Comparison of ENCODE assay signal across 23 cellular contexts in the genomic region with DNA sequence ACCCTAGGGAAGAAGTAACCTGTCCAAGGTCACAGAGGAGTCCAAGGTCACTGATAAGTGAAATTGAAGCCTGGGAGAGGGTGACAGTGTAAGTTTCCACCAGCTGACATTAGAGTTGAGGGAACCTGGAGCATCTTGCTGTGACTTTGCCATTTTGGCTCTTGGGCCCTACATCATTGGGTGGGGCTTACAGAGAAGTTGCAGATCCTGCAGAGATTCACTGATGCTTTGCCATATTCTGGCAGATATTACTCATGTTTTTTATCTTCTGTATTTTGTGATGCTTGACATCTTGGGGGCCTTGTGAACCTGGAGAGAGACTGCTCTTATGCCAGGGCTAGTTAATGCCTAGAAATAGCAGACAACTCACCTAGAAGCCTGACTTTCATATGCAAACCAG. TPM values are rescaled to one million over a fixed set of nuclear protein-coding genes. Genes with fewer than 3 reads are reported as not detected.
DNase-seq lines count a peak whose midpoint lies in the region; ATAC-seq, FAIRE-seq and TF ChIP-seq lines count a peak whose summit lies in the region.
"Had no signal": no experiment of that assay in that cellular context is flagged by ENCODE, and none has a peak within 500 bp of the region (broad histone marks: within the 10 kb centered on the region; RNA-seq: fewer than 3 reads in every experiment).

No MANE protein-coding gene starts in this region.

- no peak overlapping the region for H2AFZ ChIP-seq in H1 (ENCODE audit: low read length)
- H2AFZ ChIP-seq in neuronal stem cell (ENCODE audit: low read length), result no peak overlapping the region
- H2AFZ ChIP-seq: GM23248 had no signal

- CTCF ChIA-PET in activated CD8-positive, alpha-beta T cell treated with anti-CD3 and anti-CD28 coated beads for 36 hours (lab: Charles Lee), result no interaction called here
- CTCF ChIA-PET in activated CD8-positive, alpha-beta T cell treated with anti-CD3 and anti-CD28 coated beads, Interleukin-2, amount 10 ng/mL, durations not matched to agents 7 days and 5 days (lab: Charles Lee), result no interaction called here
- CTCF ChIA-PET in CD8-positive, alpha-beta memory T cell (lab: Charles Lee), result interaction anchor here (0.8 to 1.0 kb wide), 2 partner anchors 11 to 14 kb away, joined by 3 read pairs; no protein-coding TSS in a partner anchor
- CTCF ChIA-PET in H1 (lab: Charles Lee; ENCODE audit: partially characterized antibody), result interaction anchor here (0.8 to 1.6 kb wide), 2 partner anchors 69 to 105 kb away, joined by 3 to 5 read pairs; partner anchors contain the start of gene STRIP2
- CTCF ChIA-PET in activated naive CD4-positive, alpha-beta T cell treated with anti-CD3 and anti-CD28 coated beads, Interleukin-2, amount 10 ng/mL, durations not matched to agents 7 days and 5 days (lab: Charles Lee), result no interaction called here

- H2AK5ac ChIP-seq in H1 (ENCODE audit: low read depth, low read length) (no peak overlapping the region), neuronal stem cell (ENCODE audit: low read depth, low read length) (no peak overlapping the region)

- H3K79me1 ChIP-seq in H1 (ENCODE audit: low read depth, low read length) (no peaks in the 10 kb centered on the region), neuronal stem cell (ENCODE audit: low read depth, low read length) (no peaks in the 10 kb centered on the region)

- H4K91ac ChIP-seq in H1 (replicated peaks; ENCODE audit: insufficient read length, low read length) (no peak overlapping the region), neuronal stem cell (ENCODE audit: low read depth, low read length, poor library complexity) (no peak overlapping the region)

- no peaks in the 10 kb centered on the region for H3K27me3 Mint-ChIP-seq in activated CD8-positive, alpha-beta T cell treated with anti-CD3 and anti-CD28 coated beads for 36 hours
- peaks cover 3% of the 10 kb centered on the region for H3K27me3 Mint-ChIP-seq in activated CD8-positive, alpha-beta T cell treated with anti-CD3 and anti-CD28 coated beads, Interleukin-2, amount 10 ng/mL, durations not matched to agents 7 days and 5 days (ENCODE audit: low read depth)
- no peaks in the 10 kb centered on the region for H3K27me3 Mint-ChIP-seq in CD8-positive, alpha-beta memory T cell
- H3K27me3 Mint-ChIP-seq in stimulated activated memory B cell treated with anti-CD40 and anti-IgM and Interleukin-4, amounts not matched to agents 10 μg/mL and 1 μg/mL and 100 μg/mL, for 72 hours, result peaks cover 21% of the 10 kb centered on the region
- H3K27me3 Mint-ChIP-seq in activated naive CD4-positive, alpha-beta T cell treated with anti-CD3 and anti-CD28 coated beads, Interleukin-2, amount 10 ng/mL, durations not matched to agents 7 days and 5 days, result peaks cover 15% of the 10 kb centered on the region
- H3K27me3 Mint-ChIP-seq: CD4-positive, alpha-beta T cell had no signal

- no peak for TF ChIP-seq CTCF in activated CD8-positive, alpha-beta T cell treated with anti-CD3 and anti-CD28 coated beads for 36 hours (IDR thresholded peaks at IDR 0.05)
- TF ChIP-seq CTCF in H1 (IDR thresholded peaks at IDR 0.05; ENCODE audit: control extremely low read depth in 1 of 3, insufficient read depth in 1 of 3, low read depth in 1 of 3, low read length in 3 of 3), result no peak

- H4K5ac ChIP-seq in H1 (ENCODE audit: insufficient read length, low read depth, low read length), result no peak overlapping the region

- no peaks in the 10 kb centered on the region for H3K36me3 Mint-ChIP-seq in activated CD8-positive, alpha-beta T cell treated with anti-CD3 and anti-CD28 coated beads for 36 hours (ENCODE audit: low read depth)
- H3K36me3 Mint-ChIP-seq in activated CD8-positive, alpha-beta T cell treated with anti-CD3 and anti-CD28 coated beads, Interleukin-2, amount 10 ng/mL, durations not matched to agents 7 days and 5 days (ENCODE audit: low read depth), result no peaks in the 10 kb centered on the region
- H3K36me3 Mint-ChIP-seq in CD8-positive, alpha-beta memory T cell, result no peaks in the 10 kb centered on the region
- no peaks in the 10 kb centered on the region for H3K36me3 Mint-ChIP-seq in stimulated activated memory B cell treated with anti-CD40 and anti-IgM and Interleukin-4, amounts not matched to agents 10 μg/mL and 1 μg/mL and 100 μg/mL, for 72 hours
- no peaks in the 10 kb centered on the region for H3K36me3 Mint-ChIP-seq in activated naive CD4-positive, alpha-beta T cell treated with anti-CD3 and anti-CD28 coated beads, Interleukin-2, amount 10 ng/mL, durations not matched to agents 7 days and 5 days

- H3K36me3 ChIP-seq in CD8-positive, alpha-beta memory T cell (ENCODE audit: insufficient read depth, low read length), result no peaks in the 10 kb centered on the region
- H3K36me3 ChIP-seq in H1 (ENCODE audit: control insufficient read depth in 2 of 4, insufficient read depth in 4 of 4, low read length in 3 of 4), result no peaks in the 10 kb centered on the region
- H3K36me3 ChIP-seq in neuronal stem cell (replicated peaks in 1 of 2; ENCODE audit: control insufficient read depth in 2 of 2, insufficient read depth in 2 of 2, low read length in 2 of 2), result no peaks in the 10 kb centered on the region

- no peak overlapping the region for H3K4ac ChIP-seq in H1 (replicated peaks; ENCODE audit: insufficient read length, low read depth, low read length)
- H3K4ac ChIP-seq in neuronal stem cell (ENCODE audit: low read length), result no peak overlapping the region

- H3K4me3 ChIP-seq in CD8-positive, alpha-beta memory T cell (ENCODE audit: low read length), result no peak overlapping the region
- no peak overlapping the region for H3K4me3 ChIP-seq in H1 (ENCODE audit: extremely low read depth in 1 of 4, insufficient read depth in 2 of 4, low read depth in 3 of 4, low read length in 4 of 4)
- H3K4me3 ChIP-seq in neuronal stem cell (ENCODE audit: low read length in 2 of 2), result no peak overlapping the region
- H3K4me3 ChIP-seq: A549, GM23248 had no signal

- no peaks in the 10 kb centered on the region for H3K79me2 ChIP-seq in H1 (ENCODE audit: control insufficient read depth in 1 of 2, insufficient read depth in 2 of 2, low read length in 2 of 2)

- no peak for FAIRE-seq in H1 (lab: Jason Lieb, UNC)
- FAIRE-seq: A549, GM12892, GM18507, HTR-8/SVneo had no signal

- H3K4me2 ChIP-seq in H1 (ENCODE audit: insufficient read depth in 1 of 2, low read depth in 2 of 2, low read length in 2 of 2) (no peak overlapping the region), neuronal stem cell (ENCODE audit: insufficient read depth, low read length, poor library complexity, severe bottlenecking) (no peak overlapping the region)
- H3K4me2 ChIP-seq: A549 had no signal

- H3K18ac ChIP-seq in H1 (ENCODE audit: extremely low read depth, low read length), result no peak overlapping the region
- H3K18ac ChIP-seq in neuronal stem cell (ENCODE audit: low read length), result no peak overlapping the region

- peaks cover 17% of the 10 kb centered on the region for H3K4me1 Mint-ChIP-seq in activated CD8-positive, alpha-beta T cell treated with anti-CD3 and anti-CD28 coated beads for 36 hours (ENCODE audit: low read depth)
- peaks cover 14% of the 10 kb centered on the region for H3K4me1 Mint-ChIP-seq in activated CD8-positive, alpha-beta T cell treated with anti-CD3 and anti-CD28 coated beads, Interleukin-2, amount 10 ng/mL, durations not matched to agents 7 days and 5 days (ENCODE audit: low read depth)
- H3K4me1 Mint-ChIP-seq in CD8-positive, alpha-beta memory T cell, result peaks cover 23 to 37% (median 33%) of the 10 kb centered on the region in 3 donors
- H3K4me1 Mint-ChIP-seq in stimulated activated memory B cell treated with anti-CD40 and anti-IgM and Interleukin-4, amounts not matched to agents 10 μg/mL and 1 μg/mL and 100 μg/mL, for 72 hours, result peaks cover 20% of the 10 kb centered on the region
- H3K4me1 Mint-ChIP-seq in activated naive CD4-positive, alpha-beta T cell treated with anti-CD3 and anti-CD28 coated beads, Interleukin-2, amount 10 ng/mL, durations not matched to agents 7 days and 5 days, result peaks cover 6% of the 10 kb centered on the region

- no peaks in the 10 kb centered on the region for H4K20me1 ChIP-seq in H1 (replicated peaks in 1 of 2; ENCODE audit: control insufficient read depth in 1 of 2, insufficient read depth in 2 of 2, low read length in 2 of 2)

- TF ChIP-seq EP300 in H1 (IDR thresholded peaks at IDR 0.05; ENCODE audit: borderline replicate concordance in 1 of 2, low read depth in 2 of 2, low read length in 2 of 2), result no peak

- ATAC-seq in activated CD8-positive, alpha-beta T cell treated with anti-CD3 and anti-CD28 coated beads for 36 hours, result peak; percentile 34
- ATAC-seq in activated CD8-positive, alpha-beta T cell treated with anti-CD3 and anti-CD28 coated beads, Interleukin-2, amount 10 ng/mL, durations not matched to agents 7 days and 5 days, result no peak
- peak; percentile 64 for ATAC-seq in stimulated activated memory B cell treated with anti-CD40 and anti-IgM and Interleukin-4, amounts not matched to agents 10 μg/mL and 1 μg/mL and 100 μg/mL, for 72 hours
- ATAC-seq: A549, HCT116 had no signal

- H3K23me2 ChIP-seq in H1 (ENCODE audit: low read depth, low read length), result no peaks in the 10 kb centered on the region

- H2BK120ac ChIP-seq in H1 (replicated peaks; ENCODE audit: low read depth, low read length), result no peak overlapping the region
- no peak overlapping the region for H2BK120ac ChIP-seq in neuronal stem cell (ENCODE audit: low read depth, low read length)

- no peak overlapping the region for H3K56ac ChIP-seq in H1 (replicated peaks; ENCODE audit: insufficient read length, low read depth, low read length)

- H3K23ac ChIP-seq in H1 (ENCODE audit: insufficient read length) (no peak overlapping the region), neuronal stem cell (ENCODE audit: low read depth, low read length, poor library complexity) (no peak overlapping the region)

- POLR2A ChIA-PET in activated CD8-positive, alpha-beta T cell treated with anti-CD3 and anti-CD28 coated beads for 36 hours (lab: Charles Lee), result no interaction called here
- POLR2A ChIA-PET in activated CD8-positive, alpha-beta T cell treated with anti-CD3 and anti-CD28 coated beads, Interleukin-2, amount 10 ng/mL, durations not matched to agents 7 days and 5 days (lab: Charles Lee), result no interaction called here
- POLR2A ChIA-PET in CD8-positive, alpha-beta memory T cell (lab: Charles Lee), result no interaction called here
- POLR2A ChIA-PET in H1 (lab: Charles Lee; ENCODE audit: partially characterized antibody), result no interaction called here

- no peak for TF ChIP-seq POLR2A in H1 (IDR thresholded peaks at IDR 0.05; ENCODE audit: control extremely low read depth in 1 of 2, low read depth in 2 of 2, low read length in 2 of 2)

- H2BK12ac ChIP-seq in H1 (ENCODE audit: low read depth, low read length), result 0 out of 2 replicates have a peak overlapping the region, but pooled peaks have one; percentile 9
- H2BK12ac ChIP-seq in neuronal stem cell (ENCODE audit: low read length), result no peak overlapping the region

- H3K27ac Mint-ChIP-seq in activated CD8-positive, alpha-beta T cell treated with anti-CD3 and anti-CD28 coated beads for 36 hours, result no peak overlapping the region
- H3K27ac Mint-ChIP-seq in activated CD8-positive, alpha-beta T cell treated with anti-CD3 and anti-CD28 coated beads, Interleukin-2, amount 10 ng/mL, durations not matched to agents 7 days and 5 days, result no peak overlapping the region
- H3K27ac Mint-ChIP-seq in CD8-positive, alpha-beta memory T cell, result peak overlapping the region in 6 of 8 donors; percentile 20 to 92 (median 66)
- no peak overlapping the region for H3K27ac Mint-ChIP-seq in stimulated activated memory B cell treated with anti-CD40 and anti-IgM and Interleukin-4, amounts not matched to agents 10 μg/mL and 1 μg/mL and 100 μg/mL, for 72 hours
- H3K27ac Mint-ChIP-seq in activated naive CD4-positive, alpha-beta T cell treated with anti-CD3 and anti-CD28 coated beads, Interleukin-2, amount 10 ng/mL, durations not matched to agents 7 days and 5 days, result no peak overlapping the region
- H3K27ac Mint-ChIP-seq: CD4-positive, alpha-beta T cell; HFFc6 had no signal

- H3K9ac ChIP-seq in H1 (replicated peaks in 1 of 4; ENCODE audit: extremely low read depth in 1 of 4, low read depth in 3 of 4, low read length in 3 of 4) (no peak overlapping the region), neuronal stem cell (ENCODE audit: low read depth, low read length, poor library complexity) (no peak overlapping the region)
- H3K9ac ChIP-seq: GM23248 had no signal

- no peak overlapping the region for H4K8ac ChIP-seq in H1 (ENCODE audit: extremely low read depth, insufficient read depth, low read length)
- no peak overlapping the region for H4K8ac ChIP-seq in neuronal stem cell (ENCODE audit: low read depth, low read length)

- H3K27ac ChIP-seq in CD8-positive, alpha-beta memory T cell (ENCODE audit: low read depth, low read length), result no peak overlapping the region
- no peak overlapping the region for H3K27ac ChIP-seq in H1 (ENCODE audit: low read depth, low read length)
- no peak overlapping the region for H3K27ac ChIP-seq in neuronal stem cell (replicated peaks; ENCODE audit: low read length)
- H3K27ac ChIP-seq: 22Rv1, A549, C4-2B, GM23248 had no signal

- H3K27me3 ChIP-seq in CD8-positive, alpha-beta memory T cell (ENCODE audit: insufficient read depth, low read length, poor library complexity, severe bottlenecking), result no peaks in the 10 kb centered on the region
- H3K27me3 ChIP-seq in H1 (replicated peaks in 1 of 4; ENCODE audit: control insufficient read depth in 3 of 4, extremely low read depth in 1 of 4, insufficient read depth in 3 of 4, low read length in 3 of 4) (no peaks in the 10 kb centered on the region), neuronal stem cell (ENCODE audit: control insufficient read depth in 3 of 3, insufficient read depth in 3 of 3, low read depth in 1 of 3, low read length in 3 of 3) (peaks cover 0 to 5% (median 0%) of the 10 kb centered on the region in 3 experiments)

- H2BK15ac ChIP-seq in H1 (ENCODE audit: low read length), result no peak overlapping the region
- no peak overlapping the region for H2BK15ac ChIP-seq in neuronal stem cell (ENCODE audit: low read length)

- H3K4me1 ChIP-seq in CD8-positive, alpha-beta memory T cell (ENCODE audit: insufficient read depth, low read length), result peaks cover 8% of the 10 kb centered on the region
- peaks cover 0 to under 1% (median 0%) of the 10 kb centered on the region in 4 experiments; a peak in 1 of 7 replicates for H3K4me1 ChIP-seq in H1 (replicated peaks in 1 of 4; ENCODE audit: control insufficient read depth in 3 of 4, insufficient read depth in 4 of 4, low read length in 3 of 4)
- peaks cover 0 to 9% of the 10 kb centered on the region in 2 donors for H3K4me1 ChIP-seq in neuronal stem cell (ENCODE audit: control insufficient read depth in 2 of 2, insufficient read depth in 1 of 2, low read depth in 1 of 2, low read length in 2 of 2)
- H3K4me1 ChIP-seq: A549 had no signal

- H3K9me3 ChIP-seq in CD8-positive, alpha-beta memory T cell (ENCODE audit: low read length), result no peaks in the 10 kb centered on the region
- H3K9me3 ChIP-seq in H1 (ENCODE audit: insufficient read depth in 2 of 2, low read depth in 1 of 2, low read length in 1 of 2), result no peaks in the 10 kb centered on the region
- no peaks in the 10 kb centered on the region for H3K9me3 ChIP-seq in neuronal stem cell (replicated peaks in 1 of 2; ENCODE audit: control insufficient read depth in 2 of 2, insufficient read depth in 1 of 2, low read depth in 1 of 2, low read length in 2 of 2)
- H3K9me3 ChIP-seq: A549 had no signal

- TF ChIP-seq RAD21 in H1 (IDR thresholded peaks at IDR 0.05 in 1 of 2, conservative IDR thresholded peaks at IDR 0.05 in 1 of 2; ENCODE audit: low read depth in 2 of 2, low read length in 2 of 2), result no peak

- H2BK5ac ChIP-seq in H1 (ENCODE audit: low read depth, low read length) (no peak overlapping the region), neuronal stem cell (ENCODE audit: low read length) (no peak overlapping the region)

- no peak for DNase-seq in activated CD8-positive, alpha-beta T cell treated with anti-CD3 and anti-CD28 coated beads for 36 hours
- DNase-seq in activated CD8-positive, alpha-beta T cell treated with anti-CD3 and anti-CD28 coated beads, Interleukin-2, amount 10 ng/mL, durations not matched to agents 7 days and 5 days, result no peak
- no peak for DNase-seq in CD8-positive, alpha-beta memory T cell
- DNase-seq in H1 (ENCODE audit: low read depth in 1 of 2, low spot score in 2 of 2) (no peak), neuronal stem cell (ENCODE audit: low spot score) (no peak), amniotic stem cell (lab: John Stamatoyannopoulos, UW) (no peak)
- no peak for DNase-seq in activated naive CD4-positive, alpha-beta T cell treated with anti-CD3 and anti-CD28 coated beads, Interleukin-2, amount 10 ng/mL, durations not matched to agents 7 days and 5 days
- DNase-seq: AML-193; CD4-positive, alpha-beta T cell; DMS153; DMS79; GDM1; GM23248; H7; HFFc6 had no signal

- no peaks in the 10 kb centered on the region for H3K9me3 Mint-ChIP-seq in activated CD8-positive, alpha-beta T cell treated with anti-CD3 and anti-CD28 coated beads for 36 hours
- H3K9me3 Mint-ChIP-seq in activated CD8-positive, alpha-beta T cell treated with anti-CD3 and anti-CD28 coated beads, Interleukin-2, amount 10 ng/mL, durations not matched to agents 7 days and 5 days (ENCODE audit: insufficient read depth), result no peaks in the 10 kb centered on the region
- H3K9me3 Mint-ChIP-seq in CD8-positive, alpha-beta memory T cell, result peaks cover 0 to 1% (median 0%) of the 10 kb centered on the region in 5 donors
- H3K9me3 Mint-ChIP-seq in stimulated activated memory B cell treated with anti-CD40 and anti-IgM and Interleukin-4, amounts not matched to agents 10 μg/mL and 1 μg/mL and 100 μg/mL, for 72 hours, result peaks cover 2% of the 10 kb centered on the region
- no peaks in the 10 kb centered on the region for H3K9me3 Mint-ChIP-seq in activated naive CD4-positive, alpha-beta T cell treated with anti-CD3 and anti-CD28 coated beads, Interleukin-2, amount 10 ng/mL, durations not matched to agents 7 days and 5 days
- H3K9me3 Mint-ChIP-seq: CD4-positive, alpha-beta T cell; HFFc6 had no signal

- H3K14ac ChIP-seq in H1 (ENCODE audit: insufficient read length) (no peak overlapping the region), neuronal stem cell (ENCODE audit: low read length) (no peak overlapping the region)

- intact Hi-C loops in activated CD8-positive, alpha-beta T cell treated with anti-CD3 and anti-CD28 coated beads for 36 hours (cut with micrococcal nuclease), result no loop called here

- no peak overlapping the region for H2BK20ac ChIP-seq in H1 (ENCODE audit: low read length)

- no peak overlapping the region for H3K4me3 Mint-ChIP-seq in activated CD8-positive, alpha-beta T cell treated with anti-CD3 and anti-CD28 coated beads for 36 hours
- no peak overlapping the region for H3K4me3 Mint-ChIP-seq in activated CD8-positive, alpha-beta T cell treated with anti-CD3 and anti-CD28 coated beads, Interleukin-2, amount 10 ng/mL, durations not matched to agents 7 days and 5 days
- no peak overlapping the region for H3K4me3 Mint-ChIP-seq in CD8-positive, alpha-beta memory T cell
- no peak overlapping the region for H3K4me3 Mint-ChIP-seq in stimulated activated memory B cell treated with anti-CD40 and anti-IgM and Interleukin-4, amounts not matched to agents 10 μg/mL and 1 μg/mL and 100 μg/mL, for 72 hours
- H3K4me3 Mint-ChIP-seq in activated naive CD4-positive, alpha-beta T cell treated with anti-CD3 and anti-CD28 coated beads, Interleukin-2, amount 10 ng/mL, durations not matched to agents 7 days and 5 days, result no peak overlapping the region
- H3K4me3 Mint-ChIP-seq: CD4-positive, alpha-beta T cell; HFFc6 had no signal

RNA-seq across cellular contexts. Expression of gene SMKR1, which starts 36.5 kb away (rescaled TPM):
- 1 to 10 TPM; 2.6 to 3.6 TPM for total RNA-seq in activated CD8-positive, alpha-beta T cell treated with anti-CD3 and anti-CD28 coated beads for 36 hours
- 1 to 10 TPM; 1.3 to 1.6 TPM for total RNA-seq in activated CD8-positive, alpha-beta T cell treated with anti-CD3 and anti-CD28 coated beads, Interleukin-2, amount 10 ng/mL, durations not matched to agents 7 days and 5 days
- total RNA-seq in CD8-positive, alpha-beta memory T cell, result 10 to 100 TPM; 11.6 to 13.9 TPM
- 12.2 TPM for polyA plus RNA-seq in CD8-positive, alpha-beta memory T cell
- total RNA-seq in H1 (2021; fragmentation: NEBNext Ultra II Directional; extraction: Animal tissue kit (Norgen Biotek cat#: 25700)), result 0.39 and 1.2 TPM in 2 replicates
- polyA plus RNA-seq in H1 (2011; rRNA removed), result 0.31 and 1.6 TPM in 2 replicates
- polyA plus RNA-seq in H1 (2011; cell fraction: cytosol; rRNA removed), result 0.92 TPM
- not detected for polyA plus RNA-seq in H1 (2011; cell fraction: nucleus; rRNA removed)
- polyA plus RNA-seq in H1 (2012, experiment 1 of 2), result 0.71 to 1.7 TPM (median 0.97 TPM) in 4 replicates
- 0.76 TPM for polyA plus RNA-seq in H1 (2012, experiment 2 of 2)
- polyA plus RNA-seq in H1 (2013, experiment 1 of 2), result 0.77 TPM
- 0.53 TPM for polyA plus RNA-seq in H1 (2013, experiment 2 of 2)
- 0.22 TPM in 1 of 2 replicates, not detected in the other for polyA minus RNA-seq in H1 (2011; rRNA and poly(A)+ RNA removed)
- not detected for polyA minus RNA-seq in H1 (2011; cell fraction: cytosol; rRNA and poly(A)+ RNA removed)
- polyA minus RNA-seq in H1 (2011; cell fraction: nucleus; rRNA and poly(A)+ RNA removed), result not detected
- 3.5 TPM for polyA plus RNA-seq in neuronal stem cell (2013, experiment 1 of 2)
- 3.6 TPM for polyA plus RNA-seq in neuronal stem cell (2013, experiment 2 of 2)
- total RNA-seq: GM23248, H7, HFFc6 had no signal

Comparison
In these comparisons a context has a peak if more than half of its experiments do, and no peak if none do; other contexts are left out.
1. H3K27ac Mint-ChIP-seq: peak in CD8-positive, alpha-beta memory T cell (6 of 8); none in activated CD8-positive, alpha-beta T cell treated with anti-CD3 and anti-CD28 coated beads for 36 hours (single experiment), activated CD8-positive, alpha-beta T cell treated with anti-CD3 and anti-CD28 coated beads, Interleukin-2, amount 10 ng/mL, durations not matched to agents 7 days and 5 days (single experiment), stimulated activated memory B cell treated with anti-CD40 and anti-IgM and Interleukin-4, amounts not matched to agents 10 μg/mL and 1 μg/mL and 100 μg/mL, for 72 hours (single experiment) and activated naive CD4-positive, alpha-beta T cell treated with anti-CD3 and anti-CD28 coated beads, Interleukin-2, amount 10 ng/mL, durations not matched to agents 7 days and 5 days (single experiment).
2. CTCF ChIA-PET loops: an anchor here in CD8-positive, alpha-beta memory T cell (0.8 to 1.0 kb wide) and H1 (0.8 to 1.6 kb wide); none called in activated CD8-positive, alpha-beta T cell treated with anti-CD3 and anti-CD28 coated beads for 36 hours, activated CD8-positive, alpha-beta T cell treated with anti-CD3 and anti-CD28 coated beads, Interleukin-2, amount 10 ng/mL, durations not matched to agents 7 days and 5 days and activated naive CD4-positive, alpha-beta T cell treated with anti-CD3 and anti-CD28 coated beads, Interleukin-2, amount 10 ng/mL, durations not matched to agents 7 days and 5 days.